Comparison of ENCODE assay signal across 19 cellular contexts in the genomic region with DNA sequence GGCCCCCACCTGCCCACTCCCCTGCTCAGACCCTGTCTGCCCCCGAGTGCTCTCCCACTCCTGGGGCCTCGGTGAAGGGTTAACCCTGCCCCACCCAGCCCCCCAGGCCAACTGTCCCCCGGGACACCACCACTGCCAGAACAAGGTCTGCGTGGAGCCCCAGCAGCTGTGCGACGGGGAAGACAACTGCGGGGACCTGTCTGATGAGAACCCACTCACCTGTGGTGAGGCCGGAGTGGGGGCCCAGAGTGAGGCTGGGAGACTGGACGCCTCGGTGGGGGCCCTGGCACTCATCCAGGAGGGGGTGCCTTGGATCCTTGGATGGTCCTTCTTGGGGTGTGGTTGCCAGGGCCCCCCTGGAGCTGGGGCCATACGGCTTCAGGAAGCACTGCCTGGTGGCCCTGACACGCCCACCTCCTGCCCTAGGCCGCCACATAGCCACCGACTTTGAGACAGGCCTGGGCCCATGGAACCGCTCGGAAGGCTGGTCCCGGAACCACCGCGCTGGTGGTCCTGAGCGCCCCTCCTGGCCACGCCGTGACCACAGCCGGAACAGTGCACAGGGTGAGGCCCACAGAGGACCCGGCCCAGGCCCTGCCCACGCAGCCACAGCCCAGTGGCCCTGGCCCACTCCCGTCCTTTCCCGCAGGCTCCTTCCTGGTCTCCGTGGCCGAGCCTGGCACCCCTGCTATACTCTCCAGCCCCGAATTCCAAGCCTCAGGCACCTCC. TPM values are rescaled to one million over a fixed set of nuclear protein-coding genes. Genes with fewer than 3 reads are reported as not detected.
DNase-seq lines count a peak whose midpoint lies in the region; ATAC-seq, FAIRE-seq and TF ChIP-seq lines count a peak whose summit lies in the region.
"Had no signal": no experiment of that assay in that cellular context is flagged by ENCODE, and none has a peak within 500 bp of the region (broad histone marks: within the 10 kb centered on the region; RNA-seq: fewer than 3 reads in every experiment).

No MANE protein-coding gene starts in this region.

- no peak for ATAC-seq in HepG2
- ATAC-seq in GM21390 (IDR thresholded peaks at IDR 0.05; ENCODE audit: unreplicated experiment): no peak
- ATAC-seq: activated T-helper 17 cell treated with anti-CD3 and anti-CD28 coated beads, Interleukin-2, amount 50 U/mL, for 72 hours; Panc1; stimulated activated effector memory CD8-positive, alpha-beta T cell treated with anti-CD3 and anti-CD28 coated beads, Interleukin-12 subunit alpha, Interleukin-12 subunit beta, amount 100 ng/mL, for 72 hours had no signal

- H3K27ac ChIP-seq in BLaER1 (0 out of 2 replicates have a peak overlapping the region, but pooled peaks have one; percentile 49), RWPE1 (peak overlapping the region; percentile 98), HepG2 (ENCODE audit: extremely low read length, insufficient read depth, low read length) (no peak overlapping the region)
- H3K27ac ChIP-seq: tibial artery had no signal

- H3K4me2 ChIP-seq in BLaER1 (peak overlapping the region; percentile 95), HepG2 (ENCODE audit: low read depth, low read length) (no peak overlapping the region)

- CTCF ChIA-PET in RWPE1 (lab: Yijun Ruan, JAX) (interaction anchor here (0.8 kb wide), 1 partner anchor 10 kb away, joined by 3 read pairs; no protein-coding TSS in a partner anchor), HepG2 (lab: Yijun Ruan, JAX; ENCODE audit: low intra/inter-chr PET ratio, low total read pairs) (no interaction called here)

- peaks cover 76% of the 10 kb centered on the region for H3K4me1 ChIP-seq in BLaER1
- H3K4me1 ChIP-seq in HepG2 (ENCODE audit: insufficient read depth, low read length): peaks cover 40% of the 10 kb centered on the region

- WGBS in HepG2 (ENCODE audit: low lambda C conversion rate): 94% methylated on average over 7 of the region's 30 CpGs

- TF ChIP-seq RAD21 in HepG2 (CRISPR knock-in tag; IDR thresholded peaks at IDR 0.05): no peak

- POLR2A ChIA-PET in RWPE1 (lab: Yijun Ruan, JAX; ENCODE audit: low non-redundant PET) (interaction anchor here (1.1 kb wide), 1 partner anchor 29 kb away, joined by 5 read pairs; no protein-coding TSS in a partner anchor), HepG2 (lab: Yijun Ruan, JAX) (interaction anchor here (1.1 kb wide), 1 partner anchor 21 kb away, joined by 3 read pairs; no protein-coding TSS in a partner anchor)

- peak overlapping the region; percentile 38; the same call in 1 of the 2 replicates for H3K9ac ChIP-seq in BLaER1
- no peak overlapping the region for H3K9ac ChIP-seq in HepG2 (ENCODE audit: insufficient read depth, low read depth, low read length)

- no peaks in the 10 kb centered on the region for H3K27me3 ChIP-seq in BLaER1
- no peaks in the 10 kb centered on the region for H3K27me3 ChIP-seq in HepG2 (ENCODE audit: control insufficient read depth in 1 of 2, insufficient read depth in 2 of 2, low read length in 2 of 2)
- H3K27me3 ChIP-seq: tibial artery had no signal

- TF ChIP-seq POLR2A in HepG2 (IDR thresholded peaks at IDR 0.05; ENCODE audit: insufficient read depth in 1 of 2, low read depth in 2 of 2, low read length in 2 of 2): no peak

- peaks cover 40% of the 10 kb centered on the region for H3K36me3 ChIP-seq in BLaER1
- peaks cover 11 to 20% of the 10 kb centered on the region in 2 experiments for H3K36me3 ChIP-seq in HepG2 (replicated peaks in 1 of 2; ENCODE audit: control insufficient read depth in 1 of 2, insufficient read depth in 2 of 2, low read length in 2 of 2)

- in situ Hi-C loops in HepG2 (cut with HindIII; ENCODE audit: extremely low pct_ligation_motif_present, low pct_unique_long_range_greater_than_20kb): no loop called here

- H3K9me3 ChIP-seq in BLaER1 (no peaks in the 10 kb centered on the region), HepG2 (ENCODE audit: low read length) (no peaks in the 10 kb centered on the region)
- H3K9me3 ChIP-seq: tibial artery had no signal

- H2AFZ ChIP-seq in HepG2 (ENCODE audit: low read length): no peak overlapping the region

- peaks cover 13% of the 10 kb centered on the region for H3K79me2 ChIP-seq in HepG2 (ENCODE audit: insufficient read depth, low read length)

- intact Hi-C loops in HepG2 (cut with micrococcal nuclease; ENCODE audit: unreplicated experiment): no loop called here

- no peak for TF ChIP-seq CTCF in RWPE1 (conservative IDR thresholded peaks at IDR 0.05; ENCODE audit: low read depth)
- TF ChIP-seq CTCF in HepG2 (CRISPR knock-in tag; IDR thresholded peaks at IDR 0.05): no peak

- DNase-seq in RWPE1 (ENCODE audit: low spot score) (no peak), HepG2 (ENCODE audit: low spot score) (no peak), DMS114 treated with DMSO at 0.1 percent for 48 hours (lab: John Stamatoyannopoulos, UW; ENCODE audit: unreplicated experiment) (no peak), midbrain (lab: John Stamatoyannopoulos, UW) (no peak)
- DNase-seq: activated CD4-positive, alpha-beta T cell treated with anti-CD3 and anti-CD28 coated beads, Interleukin-2, amount 50 U/mL, for 4 hours; AML-193; amygdala; cerebellar nuclear complex; GOT3; hypothalamus; NCI-H82 had no signal

- TF ChIP-seq EP300 in HepG2 (IDR thresholded peaks at IDR 0.05; ENCODE audit: low read depth in 2 of 2, low read length in 2 of 2) (no peak), HepG2 (CRISPR knock-in tag; IDR thresholded peaks at IDR 0.05; ENCODE audit: borderline replicate concordance) (no peak)

- no TSS peak for BruUV-seq in HepG2 (replicated peaks; lab: Mats Ljungman, UMichigan)

- H3K4me3 ChIP-seq in BLaER1: no peak overlapping the region
- no peak overlapping the region for H3K4me3 ChIP-seq in HepG2 (replicated peaks in 1 of 3; ENCODE audit: insufficient read depth in 1 of 3, low read depth in 2 of 3, low read length in 3 of 3)
- H3K4me3 ChIP-seq: tibial artery had no signal

- no peak for FAIRE-seq in HepG2 (lab: Jason Lieb, UNC)
- FAIRE-seq: D721Med, G401.6 had no signal

- H4K20me1 ChIP-seq in BLaER1 (peaks cover 74% of the 10 kb centered on the region), HepG2 (ENCODE audit: insufficient read depth, low read length) (peaks cover 9% of the 10 kb centered on the region; the same call in 1 of the 2 replicates)

RNA-seq across cellular contexts. Expression of gene MAMDC4, which starts 2.1 kb away (rescaled TPM):
- total RNA-seq in HepG2 (2016; rRNA removed; fragmentation: Illumina TruSeq; extraction: Trizol): 1.2 and 6.0 TPM in 2 replicates
- 1.7 and 2.2 TPM in 2 replicates for total RNA-seq in HepG2 (2016; cell fraction: cytosol; rRNA removed; fragmentation: Illumina TruSeq; extraction: Trizol; ENCODE audit: low read depth)
- total RNA-seq in HepG2 (2016; cell fraction: insoluble cytoplasmic fraction; rRNA removed; fragmentation: Illumina TruSeq; extraction: Trizol): 1.0 and 7.5 TPM in 2 replicates
- 0.83 and 1.1 TPM in 2 replicates for total RNA-seq in HepG2 (2016; cell fraction: membrane; rRNA removed; fragmentation: Illumina TruSeq; extraction: Trizol)
- 7.7 and 10.7 TPM in 2 replicates for total RNA-seq in HepG2 (2016; cell fraction: nucleus; rRNA removed; fragmentation: Illumina TruSeq; extraction: Trizol)
- 6.8 and 7.9 TPM in 2 replicates for polyA plus RNA-seq in HepG2 (2011; rRNA removed)
- 1.2 and 2.6 TPM in 2 replicates for polyA plus RNA-seq in HepG2 (2011; cell fraction: cytosol; rRNA removed)
- polyA plus RNA-seq in HepG2 (2011; cell fraction: nucleus; rRNA removed): 170 and 232 TPM in 2 replicates
- 6.5 and 6.7 TPM in 2 replicates for polyA plus RNA-seq in HepG2 (2012)
- polyA plus RNA-seq in HepG2 (2016; cell fraction: cytosol; fragmentation: Illumina TruSeq; extraction: Trizol; ENCODE audit: low read depth): 0.48 and 0.49 TPM in 2 replicates
- polyA plus RNA-seq in HepG2 (2016; cell fraction: insoluble cytoplasmic fraction; fragmentation: Illumina TruSeq; extraction: Trizol; ENCODE audit: low read depth): 1.2 and 1.3 TPM in 2 replicates
- polyA plus RNA-seq in HepG2 (2016; cell fraction: membrane; fragmentation: Illumina TruSeq; extraction: Trizol; ENCODE audit: low read depth): 0.57 and 0.68 TPM in 2 replicates
- polyA plus RNA-seq in HepG2 (2016; cell fraction: nucleus; fragmentation: Illumina TruSeq; extraction: Trizol; ENCODE audit: insufficient read depth, low read depth): 32.1 and 33.9 TPM in 2 replicates
- 0.96 and 2.4 TPM in 2 replicates for polyA minus RNA-seq in HepG2 (2011; rRNA and poly(A)+ RNA removed; ENCODE audit: low replicate concordance)
- polyA minus RNA-seq in HepG2 (2011; cell fraction: cytosol; rRNA and poly(A)+ RNA removed): 0.69 and 1.2 TPM in 2 replicates
- polyA minus RNA-seq in HepG2 (2011; cell fraction: nucleus; rRNA and poly(A)+ RNA removed): 8.8 and 10.9 TPM in 2 replicates

RNA-seq across cellular contexts. Expression of gene PHPT1, which starts 5.1 kb away (rescaled TPM):
- total RNA-seq in HepG2 (2016; rRNA removed; fragmentation: Illumina TruSeq; extraction: Trizol): 155 and 192 TPM in 2 replicates
- 102 and 115 TPM in 2 replicates for total RNA-seq in HepG2 (2016; cell fraction: cytosol; rRNA removed; fragmentation: Illumina TruSeq; extraction: Trizol; ENCODE audit: low read depth)
- 166 and 201 TPM in 2 replicates for total RNA-seq in HepG2 (2016; cell fraction: insoluble cytoplasmic fraction; rRNA removed; fragmentation: Illumina TruSeq; extraction: Trizol)
- total RNA-seq in HepG2 (2016; cell fraction: membrane; rRNA removed; fragmentation: Illumina TruSeq; extraction: Trizol): 119 and 147 TPM in 2 replicates
- total RNA-seq in HepG2 (2016; cell fraction: nucleus; rRNA removed; fragmentation: Illumina TruSeq; extraction: Trizol): 76.8 and 86.8 TPM in 2 replicates
- polyA plus RNA-seq in HepG2 (2011; rRNA removed): 184 and 189 TPM in 2 replicates
- polyA plus RNA-seq in HepG2 (2011; cell fraction: cytosol; rRNA removed): 184 and 289 TPM in 2 replicates
- polyA plus RNA-seq in HepG2 (2011; cell fraction: nucleus; rRNA removed): 352 and 483 TPM in 2 replicates
- 109 and 121 TPM in 2 replicates for polyA plus RNA-seq in HepG2 (2012)
- 97.4 and 122 TPM in 2 replicates for polyA plus RNA-seq in HepG2 (2016; cell fraction: cytosol; fragmentation: Illumina TruSeq; extraction: Trizol; ENCODE audit: low read depth)
- 136 and 146 TPM in 2 replicates for polyA plus RNA-seq in HepG2 (2016; cell fraction: insoluble cytoplasmic fraction; fragmentation: Illumina TruSeq; extraction: Trizol; ENCODE audit: low read depth)
- polyA plus RNA-seq in HepG2 (2016; cell fraction: membrane; fragmentation: Illumina TruSeq; extraction: Trizol; ENCODE audit: low read depth): 95.2 and 109 TPM in 2 replicates
- 167 and 176 TPM in 2 replicates for polyA plus RNA-seq in HepG2 (2016; cell fraction: nucleus; fragmentation: Illumina TruSeq; extraction: Trizol; ENCODE audit: insufficient read depth, low read depth)
- 32.0 and 34.3 TPM in 2 replicates for polyA minus RNA-seq in HepG2 (2011; rRNA and poly(A)+ RNA removed; ENCODE audit: low replicate concordance)
- polyA minus RNA-seq in HepG2 (2011; cell fraction: cytosol; rRNA and poly(A)+ RNA removed): 21.5 and 26.7 TPM in 2 replicates
- polyA minus RNA-seq in HepG2 (2011; cell fraction: nucleus; rRNA and poly(A)+ RNA removed): 33.4 and 39.9 TPM in 2 replicates

RNA-seq across cellular contexts. Expression of gene EDF1, which starts 11.8 kb away (rescaled TPM):
- 379 and 474 TPM in 2 replicates for total RNA-seq in HepG2 (2016; rRNA removed; fragmentation: Illumina TruSeq; extraction: Trizol)
- total RNA-seq in HepG2 (2016; cell fraction: cytosol; rRNA removed; fragmentation: Illumina TruSeq; extraction: Trizol; ENCODE audit: low read depth): 152 and 180 TPM in 2 replicates
- 390 and 529 TPM in 2 replicates for total RNA-seq in HepG2 (2016; cell fraction: insoluble cytoplasmic fraction; rRNA removed; fragmentation: Illumina TruSeq; extraction: Trizol)
- total RNA-seq in HepG2 (2016; cell fraction: membrane; rRNA removed; fragmentation: Illumina TruSeq; extraction: Trizol): 186 and 193 TPM in 2 replicates
- total RNA-seq in HepG2 (2016; cell fraction: nucleus; rRNA removed; fragmentation: Illumina TruSeq; extraction: Trizol): 157 and 160 TPM in 2 replicates
- polyA plus RNA-seq in HepG2 (2011; rRNA removed): 235 and 269 TPM in 2 replicates
- polyA plus RNA-seq in HepG2 (2011; cell fraction: cytosol; rRNA removed): 392 and 430 TPM in 2 replicates
- polyA plus RNA-seq in HepG2 (2011; cell fraction: nucleus; rRNA removed): 129 and 177 TPM in 2 replicates
- 257 and 326 TPM in 2 replicates for polyA plus RNA-seq in HepG2 (2012)
- 191 and 202 TPM in 2 replicates for polyA plus RNA-seq in HepG2 (2016; cell fraction: cytosol; fragmentation: Illumina TruSeq; extraction: Trizol; ENCODE audit: low read depth)
- 553 and 620 TPM in 2 replicates for polyA plus RNA-seq in HepG2 (2016; cell fraction: insoluble cytoplasmic fraction; fragmentation: Illumina TruSeq; extraction: Trizol; ENCODE audit: low read depth)
- 198 and 200 TPM in 2 replicates for polyA plus RNA-seq in HepG2 (2016; cell fraction: membrane; fragmentation: Illumina TruSeq; extraction: Trizol; ENCODE audit: low read depth)
- 307 and 322 TPM in 2 replicates for polyA plus RNA-seq in HepG2 (2016; cell fraction: nucleus; fragmentation: Illumina TruSeq; extraction: Trizol; ENCODE audit: insufficient read depth, low read depth)
- 34.3 and 99.7 TPM in 2 replicates for polyA minus RNA-seq in HepG2 (2011; rRNA and poly(A)+ RNA removed; ENCODE audit: low replicate concordance)
- 87.8 and 91.0 TPM in 2 replicates for polyA minus RNA-seq in HepG2 (2011; cell fraction: cytosol; rRNA and poly(A)+ RNA removed)
- 84.2 and 94.6 TPM in 2 replicates for polyA minus RNA-seq in HepG2 (2011; cell fraction: nucleus; rRNA and poly(A)+ RNA removed)

RNA-seq across cellular contexts. Expression of gene AJM1, which starts 12.0 kb away (rescaled TPM):
- total RNA-seq in HepG2 (2016; rRNA removed; fragmentation: Illumina TruSeq; extraction: Trizol): 0.48 and 1.1 TPM in 2 replicates
- 0.61 and 0.71 TPM in 2 replicates for total RNA-seq in HepG2 (2016; cell fraction: cytosol; rRNA removed; fragmentation: Illumina TruSeq; extraction: Trizol; ENCODE audit: low read depth)
- total RNA-seq in HepG2 (2016; cell fraction: insoluble cytoplasmic fraction; rRNA removed; fragmentation: Illumina TruSeq; extraction: Trizol): 0.30 and 1.00 TPM in 2 replicates
- total RNA-seq in HepG2 (2016; cell fraction: membrane; rRNA removed; fragmentation: Illumina TruSeq; extraction: Trizol): 0.59 and 0.90 TPM in 2 replicates
- total RNA-seq in HepG2 (2016; cell fraction: nucleus; rRNA removed; fragmentation: Illumina TruSeq; extraction: Trizol): 1.0 TPM in 2 replicates
- polyA plus RNA-seq in HepG2 (2011; rRNA removed): 1.2 and 1.4 TPM in 2 replicates
- 0.45 and 0.97 TPM in 2 replicates for polyA plus RNA-seq in HepG2 (2011; cell fraction: cytosol; rRNA removed)
- 22.1 and 27.9 TPM in 2 replicates for polyA plus RNA-seq in HepG2 (2011; cell fraction: nucleus; rRNA removed)
- polyA plus RNA-seq in HepG2 (2012): 2.2 TPM in 2 replicates
- polyA plus RNA-seq in HepG2 (2016; cell fraction: cytosol; fragmentation: Illumina TruSeq; extraction: Trizol; ENCODE audit: low read depth): 0.40 and 0.78 TPM in 2 replicates
- 0.61 and 0.74 TPM in 2 replicates for polyA plus RNA-seq in HepG2 (2016; cell fraction: insoluble cytoplasmic fraction; fragmentation: Illumina TruSeq; extraction: Trizol; ENCODE audit: low read depth)
- polyA plus RNA-seq in HepG2 (2016; cell fraction: membrane; fragmentation: Illumina TruSeq; extraction: Trizol; ENCODE audit: low read depth): 0.52 and 0.76 TPM in 2 replicates
- 4.1 and 4.6 TPM in 2 replicates for polyA plus RNA-seq in HepG2 (2016; cell fraction: nucleus; fragmentation: Illumina TruSeq; extraction: Trizol; ENCODE audit: insufficient read depth, low read depth)
- polyA minus RNA-seq in HepG2 (2011; rRNA and poly(A)+ RNA removed; ENCODE audit: low replicate concordance): 0.77 and 1.1 TPM in 2 replicates
- 1.5 and 1.8 TPM in 2 replicates for polyA minus RNA-seq in HepG2 (2011; cell fraction: cytosol; rRNA and poly(A)+ RNA removed)
- 3.0 and 3.3 TPM in 2 replicates for polyA minus RNA-seq in HepG2 (2011; cell fraction: nucleus; rRNA and poly(A)+ RNA removed)

RNA-seq across cellular contexts. Expression of gene TRAF2, which starts 32.0 kb away (rescaled TPM):
- total RNA-seq in HepG2 (2016; rRNA removed; fragmentation: Illumina TruSeq; extraction: Trizol): 13.4 and 13.6 TPM in 2 replicates
- 2.6 and 2.9 TPM in 2 replicates for total RNA-seq in HepG2 (2016; cell fraction: cytosol; rRNA removed; fragmentation: Illumina TruSeq; extraction: Trizol; ENCODE audit: low read depth)
- total RNA-seq in HepG2 (2016; cell fraction: insoluble cytoplasmic fraction; rRNA removed; fragmentation: Illumina TruSeq; extraction: Trizol): 12.1 and 13.9 TPM in 2 replicates
- total RNA-seq in HepG2 (2016; cell fraction: membrane; rRNA removed; fragmentation: Illumina TruSeq; extraction: Trizol): 4.8 and 6.0 TPM in 2 replicates
- 10.7 and 13.3 TPM in 2 replicates for total RNA-seq in HepG2 (2016; cell fraction: nucleus; rRNA removed; fragmentation: Illumina TruSeq; extraction: Trizol)
- polyA plus RNA-seq in HepG2 (2011; rRNA removed): 12.4 and 15.5 TPM in 2 replicates
- polyA plus RNA-seq in HepG2 (2011; cell fraction: cytosol; rRNA removed): 8.6 and 12.5 TPM in 2 replicates
- 30.8 and 35.5 TPM in 2 replicates for polyA plus RNA-seq in HepG2 (2011; cell fraction: nucleus; rRNA removed)
- 7.0 and 8.7 TPM in 2 replicates for polyA plus RNA-seq in HepG2 (2012)
- polyA plus RNA-seq in HepG2 (2016; cell fraction: cytosol; fragmentation: Illumina TruSeq; extraction: Trizol; ENCODE audit: low read depth): 1.7 and 2.3 TPM in 2 replicates
- polyA plus RNA-seq in HepG2 (2016; cell fraction: insoluble cytoplasmic fraction; fragmentation: Illumina TruSeq; extraction: Trizol; ENCODE audit: low read depth): 11.2 and 13.9 TPM in 2 replicates
- 3.5 and 4.0 TPM in 2 replicates for polyA plus RNA-seq in HepG2 (2016; cell fraction: membrane; fragmentation: Illumina TruSeq; extraction: Trizol; ENCODE audit: low read depth)
- polyA plus RNA-seq in HepG2 (2016; cell fraction: nucleus; fragmentation: Illumina TruSeq; extraction: Trizol; ENCODE audit: insufficient read depth, low read depth): 24.7 and 26.6 TPM in 2 replicates
- polyA minus RNA-seq in HepG2 (2011; rRNA and poly(A)+ RNA removed; ENCODE audit: low replicate concordance): 25.6 and 44.8 TPM in 2 replicates
- polyA minus RNA-seq in HepG2 (2011; cell fraction: cytosol; rRNA and poly(A)+ RNA removed): 10.1 and 12.2 TPM in 2 replicates
- polyA minus RNA-seq in HepG2 (2011; cell fraction: nucleus; rRNA and poly(A)+ RNA removed): 13.0 and 15.2 TPM in 2 replicates
